In genomic region chr11:45651156-45651555, GRCh38 we compare ENCODE assay signal across 14 cellular contexts. TPM values are rescaled to one million over a fixed set of nuclear protein-coding genes. Genes with fewer than 3 reads are reported as not detected.
DNase-seq lines count a peak whose midpoint lies in the region; ATAC-seq and TF ChIP-seq lines count a peak whose summit lies in the region.
"Had no signal": no experiment of that assay in that cellular context is flagged by ENCODE, and none has a peak within 500 bp of the region (broad histone marks: within the 10 kb centered on the region; RNA-seq: fewer than 3 reads in every experiment).

No MANE protein-coding gene starts in this region.

- H3K36me3 Mint-ChIP-seq in neural progenitor cell = no peaks in the 10 kb centered on the region
- H3K36me3 Mint-ChIP-seq: CD4-positive, alpha-beta memory T cell had no signal

- WGBS in spleen, 5 donors = 66 to 84% (median 70%) methylated on average over 9 of the region's 9 CpGs
- WGBS in GM23248 (ENCODE audit: low coverage in 1 of 2, low lambda C conversion rate in 2 of 2, missing lambda C conversion rate in 2 of 2), 2 experiments = 71 to 77% methylated on average over 9 of the region's 9 CpGs

- intact Hi-C loops in cardiac septum (cut with DNase I) = loop anchor here (10.0 kb wide), 1 partner anchor 246 kb away; no protein-coding TSS in a partner anchor
- intact Hi-C loops in Right ventricle myocardium superior (cut with DNase I) = no loop called here
- intact Hi-C loops in spleen (cut with DNase I; ENCODE audit: low total_unique reads) = loop anchor here (10.0 kb wide), 1 partner anchor 306 kb away; no protein-coding TSS in a partner anchor

- H3K4me1 Mint-ChIP-seq in neural progenitor cell = peaks cover 55% of the 10 kb centered on the region

- H3K27me3 Mint-ChIP-seq in neural progenitor cell (ENCODE audit: insufficient read depth, low read depth) = peaks cover 10% of the 10 kb centered on the region

- TF ChIP-seq CTCF in neural progenitor cell (IDR thresholded peaks at IDR 0.05) (no peak), spleen (IDR thresholded peaks at IDR 0.05 in 8 of 11, conservative IDR thresholded peaks at IDR 0.05 in 3 of 11) (no peak)

- H3K27me3 ChIP-seq in H7 (ENCODE audit: control insufficient read depth, insufficient read depth, low read length) = no peaks in the 10 kb centered on the region
- peaks cover 4% of the 10 kb centered on the region for H3K27me3 ChIP-seq in neural progenitor cell
- H3K27me3 ChIP-seq in spleen (replicated peaks in 1 of 7) = peaks cover 0 to 53% (median 0%) of the 10 kb centered on the region in 7 donors
- H3K27me3 ChIP-seq in GM23248 (replicated peaks; ENCODE audit: insufficient read depth) = peaks cover 7% of the 10 kb centered on the region; the same call in 1 of the 2 replicates
- H3K27me3 ChIP-seq: BE2C had no signal

- H3K27ac Mint-ChIP-seq in neural progenitor cell = no peak overlapping the region
- H3K27ac Mint-ChIP-seq: CD4-positive, alpha-beta memory T cell had no signal

- H3K27ac ChIP-seq in neural progenitor cell = no peak overlapping the region
- H3K27ac ChIP-seq in spleen = no peak overlapping the region
- no peak overlapping the region for H3K27ac ChIP-seq in GM23248
- H3K27ac ChIP-seq: A549, C4-2B had no signal

- H3K36me3 ChIP-seq in H7 (replicated peaks; ENCODE audit: control insufficient read depth, insufficient read depth, low read length) (no peaks in the 10 kb centered on the region), neural progenitor cell (no peaks in the 10 kb centered on the region), spleen (peaks cover 0 to 32% (median 0%) of the 10 kb centered on the region in 6 donors), GM23248 (ENCODE audit: low read depth) (no peaks in the 10 kb centered on the region)
- H3K36me3 ChIP-seq: BE2C had no signal

- in situ Hi-C loops in GM23248 (cut with MboI) = no loop called here

- no peaks in the 10 kb centered on the region for H4K20me1 ChIP-seq in neural progenitor cell (ENCODE audit: low read depth)
- H4K20me1 ChIP-seq in GM23248 (ENCODE audit: insufficient read depth) = no peaks in the 10 kb centered on the region

- H3K79me2 ChIP-seq in neural progenitor cell (ENCODE audit: low read depth) (no peaks in the 10 kb centered on the region), GM23248 (ENCODE audit: insufficient read depth) (no peaks in the 10 kb centered on the region)

- no peak overlapping the region for H3K4me2 ChIP-seq in neural progenitor cell
- no peak overlapping the region for H3K4me2 ChIP-seq in GM23248 (ENCODE audit: unreplicated experiment)
- H3K4me2 ChIP-seq: A549 had no signal

- H3K9me2 ChIP-seq in GM23248 (ENCODE audit: insufficient read depth) = no peaks in the 10 kb centered on the region

- H2AFZ ChIP-seq in neural progenitor cell (replicated peaks) = no peak overlapping the region
- no peak overlapping the region for H2AFZ ChIP-seq in GM23248

- H3F3A ChIP-seq in neural progenitor cell (ENCODE audit: low read depth) = peaks cover 11% of the 10 kb centered on the region
- no peaks in the 10 kb centered on the region for H3F3A ChIP-seq in GM23248 (ENCODE audit: insufficient read depth)

- TF ChIP-seq POLR2A in spleen (IDR thresholded peaks at IDR 0.05) = no peak

- H3K9me3 Mint-ChIP-seq in neural progenitor cell = no peaks in the 10 kb centered on the region
- H3K9me3 Mint-ChIP-seq: CD4-positive, alpha-beta memory T cell had no signal

- H3K9me3 ChIP-seq in neural progenitor cell (ENCODE audit: low read depth) (no peaks in the 10 kb centered on the region), spleen (peaks cover 0 to 3% (median 0%) of the 10 kb centered on the region in 8 donors), GM23248 (ENCODE audit: low read depth) (no peaks in the 10 kb centered on the region)
- H3K9me3 ChIP-seq: A549, BE2C had no signal

- ATAC-seq in Right ventricle myocardium superior (ENCODE audit: poor library complexity) (no peak), HG03280 (IDR thresholded peaks at IDR 0.05; ENCODE audit: unreplicated experiment) (no peak)
- ATAC-seq: A549 had no signal

- H3K9ac ChIP-seq in neural progenitor cell (no peak overlapping the region), GM23248 (no peak overlapping the region)

- DNase-seq in cardiac septum (ENCODE audit: low spot score) (peak; percentile 56), Right ventricle myocardium superior (no peak), H7 (peak; percentile 48), neural progenitor cell (ENCODE audit: low spot score) (peak; percentile 0), spleen (peak; percentile 48), GM23248 (no peak)
- DNase-seq: BE2C; CD4-positive, alpha-beta memory T cell; DMS153; DMS79 treated with DMSO at 0.1 percent for 48 hours; EL had no signal

- no peak overlapping the region for H3K4me3 Mint-ChIP-seq in neural progenitor cell

- H3K4me3 ChIP-seq in H7 (ENCODE audit: insufficient read depth, low read depth, low read length) (no peak overlapping the region), neural progenitor cell (no peak overlapping the region), spleen (no peak overlapping the region), GM23248 (no peak overlapping the region)
- H3K4me3 ChIP-seq: A549 had no signal

- H3K4me1 ChIP-seq in neural progenitor cell (peaks cover 25% of the 10 kb centered on the region), spleen (peaks cover 4 to 18% (median 12%) of the 10 kb centered on the region in 6 donors), GM23248 (ENCODE audit: insufficient read depth) (peaks cover 6% of the 10 kb centered on the region; the same call in 1 of the 2 replicates)
- H3K4me1 ChIP-seq: A549, BE2C had no signal

RNA-seq across cellular contexts. Expression of gene CHST1, which starts 14.3 kb away (rescaled TPM):
- total RNA-seq in cardiac septum (2.6 TPM), Right ventricle myocardium superior (3.1 TPM), neural progenitor cell (ENCODE audit: low replicate concordance) (0.53 TPM in 1 of 2 replicates, not detected in the other), spleen (10 to 100 TPM in 3 of 7 donors, 1 to 10 TPM in 4; 4.3 to 18.9 (median 9.0) TPM)
- total RNA-seq in H7 (2014; rRNA removed; shearing (Covaris generic)) = 0.87 and 0.89 TPM in 2 replicates
- polyA plus RNA-seq in spleen (1 to 10 TPM; 1.1 to 4.9 (median 3.3) TPM), GM23248 (2016; fragmentation: Nextera tagmentation; extraction: Ambion mirVana) (0.06 and 0.18 TPM in 2 replicates)
- total RNA-seq in GM23248 (2014; rRNA removed; shearing (Covaris generic)) = not detected in 2 replicates
- total RNA-seq: CD4-positive, alpha-beta memory T cell had no signal
- polyA plus RNA-seq: CD4-positive, alpha-beta memory T cell had no signal

Comparison
In these comparisons a context has a peak if more than half of its experiments do, and no peak if none do; other contexts are left out.
1. DNase-seq: peak in cardiac septum (single experiment), H7 (single experiment), neural progenitor cell (single experiment) and spleen (single experiment); none in Right ventricle myocardium superior (single experiment) and GM23248 (single experiment).